In the genomic region with DNA sequence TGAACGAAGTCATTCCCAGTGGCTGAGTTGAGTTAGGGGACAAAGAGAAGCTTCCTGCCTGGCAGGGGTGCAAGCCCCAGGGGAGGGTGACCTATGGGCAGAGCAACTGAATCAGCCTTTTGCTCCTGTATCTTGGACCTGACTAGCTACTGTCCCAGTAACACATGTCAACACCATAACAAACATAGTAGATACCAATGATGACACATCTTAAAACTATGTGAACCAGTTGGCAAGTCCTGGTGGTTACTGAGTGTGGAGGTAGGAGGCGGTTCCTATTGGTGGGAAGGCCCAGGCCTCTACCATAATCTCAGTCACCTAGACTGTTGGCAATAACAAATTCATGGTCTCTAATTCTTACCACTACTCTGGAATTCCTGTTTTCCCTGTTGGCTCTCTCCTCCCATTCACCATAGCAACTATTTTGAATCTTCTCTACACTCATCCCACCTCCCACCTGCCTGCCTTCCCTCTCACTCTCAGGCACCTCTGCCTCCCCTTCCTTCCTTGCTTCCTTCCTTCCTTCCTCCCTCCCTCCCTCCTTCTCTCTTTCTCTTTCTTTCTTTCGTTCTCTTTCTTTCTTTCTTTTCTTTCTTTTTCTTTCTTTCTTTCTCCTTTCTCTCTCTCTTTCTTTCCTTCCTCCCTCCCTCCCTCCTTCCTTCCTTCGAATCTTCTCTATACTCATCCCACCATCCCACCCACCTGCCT, we compare ENCODE assay signal across 9 cellular contexts. TPM values are rescaled to one million over a fixed set of nuclear protein-coding genes. Genes with fewer than 3 reads are reported as not detected.
DNase-seq lines count a peak whose midpoint lies in the region; ATAC-seq and TF ChIP-seq lines count a peak whose summit lies in the region.
"Had no signal": no experiment of that assay in that cellular context is flagged by ENCODE, and none has a peak within 500 bp of the region (broad histone marks: within the 10 kb centered on the region; RNA-seq: fewer than 3 reads in every experiment).

No MANE protein-coding gene starts in this region.

- peak; percentile 56 for ATAC-seq in WTC11
- ATAC-seq in heart left ventricle, result peak; percentile 88 to 94 (median 89)

- POLR2A ChIA-PET in WTC11 (lab: Charles Lee), result interaction anchor here (0.5 kb wide), 1 partner anchor 301 kb away, joined by 3 read pairs; no protein-coding TSS in a partner anchor
- POLR2A ChIA-PET in CD8-positive, alpha-beta memory T cell (lab: Charles Lee), result no interaction called here

- peaks cover 12% of the 10 kb centered on the region for H3K9me3 Mint-ChIP-seq in WTC11
- no peaks in the 10 kb centered on the region for H3K9me3 Mint-ChIP-seq in CD8-positive, alpha-beta memory T cell

- no peak overlapping the region for H3K4me3 ChIP-seq in heart left ventricle
- H3K4me3 ChIP-seq in CD8-positive, alpha-beta memory T cell (ENCODE audit: low read length), result no peak overlapping the region

- TF ChIP-seq CTCF in WTC11 (IDR thresholded peaks at IDR 0.05) (no peak), heart left ventricle (IDR thresholded peaks at IDR 0.05) (no peak)

- no peaks in the 10 kb centered on the region for H3K9me3 ChIP-seq in heart left ventricle
- H3K9me3 ChIP-seq in CD8-positive, alpha-beta memory T cell (ENCODE audit: low read length), result no peaks in the 10 kb centered on the region

- H3K36me3 ChIP-seq in heart left ventricle, result no peaks in the 10 kb centered on the region
- H3K36me3 ChIP-seq in CD8-positive, alpha-beta memory T cell (ENCODE audit: insufficient read depth, low read length), result no peaks in the 10 kb centered on the region

- H3K4me1 ChIP-seq in heart left ventricle, result peaks cover 0 to 25% (median 15%) of the 10 kb centered on the region in 12 donors
- peaks cover 30% of the 10 kb centered on the region for H3K4me1 ChIP-seq in CD8-positive, alpha-beta memory T cell (ENCODE audit: insufficient read depth, low read length)

- H3K4me3 Mint-ChIP-seq in WTC11, result no peak overlapping the region
- no peak overlapping the region for H3K4me3 Mint-ChIP-seq in CD8-positive, alpha-beta memory T cell

- CTCF ChIA-PET in WTC11 (lab: Charles Lee), result no interaction called here
- CTCF ChIA-PET in CD8-positive, alpha-beta memory T cell (lab: Charles Lee), result interaction anchor here (1.4 kb wide), 1 partner anchor 15 kb away, joined by 3 read pairs; no protein-coding TSS in a partner anchor

- H3K4me1 Mint-ChIP-seq in WTC11, result peaks cover 6% of the 10 kb centered on the region
- peaks cover 50 to 70% (median 65%) of the 10 kb centered on the region in 3 donors for H3K4me1 Mint-ChIP-seq in CD8-positive, alpha-beta memory T cell

- TF ChIP-seq POLR2A in heart left ventricle (IDR thresholded peaks at IDR 0.05), result no peak

- peak overlapping the region in 10 of 12 donors; percentile 33 to 76 (median 58) for H3K27ac ChIP-seq in heart left ventricle
- H3K27ac ChIP-seq in CD8-positive, alpha-beta memory T cell (ENCODE audit: low read depth, low read length), result no peak overlapping the region

- no peaks in the 10 kb centered on the region for H3K36me3 Mint-ChIP-seq in WTC11
- peaks cover 0 to 2% (median 0%) of the 10 kb centered on the region in 3 donors for H3K36me3 Mint-ChIP-seq in CD8-positive, alpha-beta memory T cell

- H3K27ac Mint-ChIP-seq in WTC11, result no peak overlapping the region
- H3K27ac Mint-ChIP-seq in CD8-positive, alpha-beta memory T cell, result peak overlapping the region in 1 of 8 donors; percentile 17

- H3K27me3 Mint-ChIP-seq in WTC11 (ENCODE audit: low read depth), result peaks cover 10% of the 10 kb centered on the region
- no peaks in the 10 kb centered on the region for H3K27me3 Mint-ChIP-seq in CD8-positive, alpha-beta memory T cell

- WGBS in heart left ventricle, 4 donors, result 39 to 54% (median 51%) methylated on average over 4 of the region's 4 CpGs

- H3K27me3 ChIP-seq in heart left ventricle, result no peaks in the 10 kb centered on the region
- no peaks in the 10 kb centered on the region for H3K27me3 ChIP-seq in CD8-positive, alpha-beta memory T cell (ENCODE audit: insufficient read depth, low read length, poor library complexity, severe bottlenecking)

- intact Hi-C loops in heart left ventricle (cut with DNase I), result loop anchor here in 2 of 10 donors (10.0 kb wide), 2 partner anchors 80 to 90 kb away; partner anchors contain the start of gene P2RX4 (in 1 of the 2)

- DNase-seq in stimulated activated naive CD4-positive, alpha-beta T cell treated with Interleukin-2 at 50 U/mL for 16 hours (lab: John Stamatoyannopoulos, UW), result peak; percentile 34
- no peak for DNase-seq in stimulated activated naive CD4-positive, alpha-beta T cell (lab: John Stamatoyannopoulos, UW)
- no peak for DNase-seq in WTC11 (ENCODE audit: low spot score)
- DNase-seq in heart left ventricle, result peak in 4 of 5 donors; percentile 25 to 69 (median 31)
- DNase-seq in NCI-H2227 (lab: John Stamatoyannopoulos, UW; ENCODE audit: unreplicated experiment), result no peak
- no peak for DNase-seq in CD8-positive, alpha-beta memory T cell
- DNase-seq in germinal center (ENCODE audit: low spot score), result no peak
- no peak for DNase-seq in NCI-H345 treated with DMSO at 0.1 percent for 48 hours (lab: John Stamatoyannopoulos, UW; ENCODE audit: unreplicated experiment)
- DNase-seq: kidney had no signal

TF ChIP-seq in WTC11, 78 proteins besides CTCF, POLR2A, EP300 and RAD21 (continues in another document):
- TF ChIP-seq ELF4 (CRISPR knock-in tag; IDR thresholded peaks at IDR 0.05; ENCODE audit: low read depth) (no peak), MXD4 (CRISPR knock-in tag; IDR thresholded peaks at IDR 0.05; ENCODE audit: borderline replicate concordance) (no peak), PREB (CRISPR knock-in tag; IDR thresholded peaks at IDR 0.05; ENCODE audit: borderline replicate concordance) (no peak), RORB (CRISPR knock-in tag; IDR thresholded peaks at IDR 0.05) (no peak), CREB1 (CRISPR knock-in tag; IDR thresholded peaks at IDR 0.05) (no peak), MYBL2 (CRISPR knock-in tag; IDR thresholded peaks at IDR 0.05) (no peak), NFYB (CRISPR knock-in tag; conservative IDR thresholded peaks at IDR 0.05; ENCODE audit: low read depth) (no peak), FOXP4 (CRISPR knock-in tag; IDR thresholded peaks at IDR 0.05) (no peak), FOXK1 (CRISPR knock-in tag; IDR thresholded peaks at IDR 0.05) (no peak), KAT7 (CRISPR knock-in tag; IDR thresholded peaks at IDR 0.05; ENCODE audit: borderline replicate concordance) (no peak)
- TF ChIP-seq, protein P1, sequence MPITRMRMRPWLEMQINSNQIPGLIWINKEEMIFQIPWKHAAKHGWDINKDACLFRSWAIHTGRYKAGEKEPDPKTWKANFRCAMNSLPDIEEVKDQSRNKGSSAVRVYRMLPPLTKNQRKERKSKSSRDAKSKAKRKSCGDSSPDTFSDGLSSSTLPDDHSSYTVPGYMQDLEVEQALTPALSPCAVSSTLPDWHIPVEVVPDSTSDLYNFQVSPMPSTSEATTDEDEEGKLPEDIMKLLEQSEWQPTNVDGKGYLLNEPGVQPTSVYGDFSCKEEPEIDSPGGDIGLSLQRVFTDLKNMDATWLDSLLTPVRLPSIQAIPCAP (CRISPR knock-in tag; IDR thresholded peaks at IDR 0.05), result no peak
- TF ChIP-seq, protein P2, sequence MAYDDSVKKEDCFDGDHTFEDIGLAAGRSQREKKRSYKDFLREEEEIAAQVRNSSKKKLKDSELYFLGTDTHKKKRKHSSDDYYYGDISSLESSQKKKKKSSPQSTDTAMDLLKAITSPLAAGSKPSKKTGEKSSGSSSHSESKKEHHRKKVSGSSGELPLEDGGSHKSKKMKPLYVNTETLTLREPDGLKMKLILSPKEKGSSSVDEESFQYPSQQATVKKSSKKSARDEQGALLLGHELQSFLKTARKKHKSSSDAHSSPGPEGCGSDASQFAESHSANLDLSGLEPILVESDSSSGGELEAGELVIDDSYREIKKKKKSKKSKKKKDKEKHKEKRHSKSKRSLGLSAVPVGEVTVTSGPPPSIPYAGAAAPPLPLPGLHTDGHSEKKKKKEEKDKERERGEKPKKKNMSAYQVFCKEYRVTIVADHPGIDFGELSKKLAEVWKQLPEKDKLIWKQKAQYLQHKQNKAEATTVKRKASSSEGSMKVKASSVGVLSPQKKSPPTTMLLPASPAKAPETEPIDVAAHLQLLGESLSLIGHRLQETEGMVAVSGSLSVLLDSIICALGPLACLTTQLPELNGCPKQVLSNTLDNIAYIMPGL (CRISPR knock-in tag; IDR thresholded peaks at IDR 0.05), result no peak

RNA-seq across cellular contexts. Expression of gene P2RX7, which starts 8.1 kb away (rescaled TPM):
- total RNA-seq in WTC11 (2021) (0.21 to 0.55 TPM (median 0.55 TPM) in 3 replicates), heart left ventricle (10 to 100 TPM in 1 of 9 donors, 1 to 10 TPM in 7, under 1 TPM in 1; 0.58 to 12.0 (median 1.8) TPM)
- polyA plus RNA-seq in heart left ventricle, result 1 to 10 TPM in 1 of 2 donors, under 1 TPM in 1; 0.39 to 1.4 TPM
- 1 to 10 TPM; 4.3 to 4.5 TPM for total RNA-seq in CD8-positive, alpha-beta memory T cell
- polyA plus RNA-seq in CD8-positive, alpha-beta memory T cell, result 9.2 TPM

Comparison
In these comparisons a context has a peak if more than half of its experiments do, and no peak if none do; other contexts are left out.
1. DNase-seq: peak in stimulated activated naive CD4-positive, alpha-beta T cell treated with Interleukin-2 at 50 U/mL for 16 hours (single experiment) and heart left ventricle (4 of 5); none in stimulated activated naive CD4-positive, alpha-beta T cell (0 of 6), WTC11 (single experiment), NCI-H2227 (single experiment), CD8-positive, alpha-beta memory T cell (0 of 5), germinal center (single experiment) and NCI-H345 treated with DMSO at 0.1 percent for 48 hours (single experiment).